ENCODE assay signal across 8 cellular contexts in genomic region chr15:50675524-50676144, GRCh38. TPM values are rescaled to one million over a fixed set of nuclear protein-coding genes. Genes with fewer than 3 reads are reported as not detected.
DNase-seq lines count a peak whose midpoint lies in the region; ATAC-seq and TF ChIP-seq lines count a peak whose summit lies in the region.

No MANE protein-coding gene starts in this region.

- H3K9me3 ChIP-seq in mucosa of descending colon, result no peaks in the 10 kb centered on the region

- H3K36me3 ChIP-seq in mucosa of descending colon (ENCODE audit: low read depth), result no peaks in the 10 kb centered on the region
- H3K36me3 ChIP-seq in mesendoderm (ENCODE audit: control insufficient read depth, insufficient read depth, low read length), result no peaks in the 10 kb centered on the region

- no peak for ATAC-seq in mucosa of descending colon

- H3K4me3 ChIP-seq in mucosa of descending colon, result no peak overlapping the region
- no peak overlapping the region for H3K4me3 ChIP-seq in mesendoderm (ENCODE audit: low read length)

- H4K5ac ChIP-seq in mesendoderm (ENCODE audit: low read length), result no peak overlapping the region

- H3K79me2 ChIP-seq in mesendoderm (ENCODE audit: control insufficient read depth, insufficient read depth, low read length), result peaks cover 22% of the 10 kb centered on the region

- peak; percentile 65 for TF ChIP-seq CTCF in mucosa of descending colon (IDR thresholded peaks at IDR 0.05)

- no peak overlapping the region for H3K23ac ChIP-seq in mesendoderm (ENCODE audit: low read length)

- H3K56ac ChIP-seq in mesendoderm (ENCODE audit: low read length), result no peak overlapping the region

- H2BK15ac ChIP-seq in mesendoderm (replicated peaks; ENCODE audit: low read depth), result no peak overlapping the region

- peaks cover 8% of the 10 kb centered on the region for H3K79me1 ChIP-seq in mesendoderm (ENCODE audit: low read length)

- H3K4ac ChIP-seq in mesendoderm (ENCODE audit: low read depth, low read length), result no peak overlapping the region

- H2BK5ac ChIP-seq in mesendoderm (ENCODE audit: low read length), result no peak overlapping the region

- no peak overlapping the region for H3K18ac ChIP-seq in mesendoderm (ENCODE audit: low read length)

- peaks cover 2% of the 10 kb centered on the region for H3K4me1 ChIP-seq in mucosa of descending colon (ENCODE audit: low read depth)
- H3K4me1 ChIP-seq in mesendoderm (ENCODE audit: control insufficient read depth, low read depth, low read length), result no peaks in the 10 kb centered on the region

- intact Hi-C loops in mucosa of descending colon (cut with DNase I, micrococcal nuclease), result loop anchor here (5.0 kb wide), 2 partner anchors 202 to 212 kb away; no protein-coding TSS in a partner anchor

- no peak overlapping the region for H2AK5ac ChIP-seq in mesendoderm (ENCODE audit: low read length)

- no peaks in the 10 kb centered on the region for H3K27me3 ChIP-seq in mesendoderm (ENCODE audit: insufficient read depth, low read length, poor library complexity)

- no peak overlapping the region for H3K4me2 ChIP-seq in mesendoderm (ENCODE audit: low read length)

- H4K8ac ChIP-seq in mesendoderm (ENCODE audit: low read depth, low read length), result no peak overlapping the region

- no peak overlapping the region for H3K27ac ChIP-seq in mesendoderm (ENCODE audit: low read depth, low read length)

- DNase-seq in ELR (ENCODE audit: low read depth), result peak; percentile 52
- DNase-seq in Kasumi-1 (lab: John Stamatoyannopoulos, UW), result peak; percentile 22 to 49
- peak; percentile 21 for DNase-seq in central memory CD4-positive, alpha-beta T cell
- DNase-seq in mucosa of descending colon, result peak in 1 of 3 donors; percentile 33
- DNase-seq in epidermal melanocyte (ENCODE audit: insufficient read length, low spot score), result no peak
- no peak for DNase-seq in mesendoderm
- no peak for DNase-seq in DMS114 treated with DMSO at 0.1 percent for 48 hours (lab: John Stamatoyannopoulos, UW; ENCODE audit: unreplicated experiment)
- DNase-seq in ureter (ENCODE audit: low spot score), result no peak

- H2BK120ac ChIP-seq in mesendoderm (ENCODE audit: low read depth, low read length), result no peak overlapping the region

- no peak overlapping the region for H3K9ac ChIP-seq in mesendoderm (ENCODE audit: low read length)

RNA-seq across cellular contexts. Expression of gene TRPM7, which starts 11.0 kb away (rescaled TPM):
- total RNA-seq in mucosa of descending colon (10 to 100 TPM; 34.7 to 39.7 (median 38.8) TPM), ureter (56.2 TPM)
- polyA plus RNA-seq in mesendoderm (2013, experiment 1 of 2), result 12.5 TPM
- 12.1 TPM for polyA plus RNA-seq in mesendoderm (2013, experiment 2 of 2)

Comparison
In these comparisons a context has a peak if more than half of its experiments do, and no peak if none do; other contexts are left out.
1. DNase-seq: peak in ELR (single experiment), Kasumi-1 (2 of 2) and central memory CD4-positive, alpha-beta T cell (single experiment); none in epidermal melanocyte (single experiment), mesendoderm (single experiment), DMS114 treated with DMSO at 0.1 percent for 48 hours (single experiment) and ureter (single experiment).